ENCODE assay signal across 12 cellular contexts in the genomic region with DNA sequence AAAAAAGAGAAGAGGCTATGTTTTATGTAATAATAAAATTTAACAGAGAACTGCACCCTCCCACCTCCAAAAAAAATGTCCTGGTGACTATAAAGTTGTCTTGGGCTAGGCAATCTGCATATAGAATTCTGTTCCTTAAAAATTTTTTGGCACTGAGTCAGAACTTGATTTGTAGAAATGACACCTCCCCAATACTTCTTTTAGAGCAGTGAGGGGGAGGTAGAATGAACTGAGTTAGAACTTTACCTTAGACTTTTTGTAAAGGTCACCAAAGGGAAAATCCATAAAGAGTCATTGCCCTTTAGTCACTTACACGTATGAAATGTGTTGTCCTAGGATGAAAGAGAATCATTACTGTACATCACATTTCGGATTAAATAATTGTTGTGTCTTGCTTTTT.
DNase-seq lines count a peak whose midpoint lies in the region; ATAC-seq lines count a peak whose summit lies in the region.
"Had no signal": no experiment of that assay in that cellular context is flagged by ENCODE, and none has a peak within 500 bp of the region (broad histone marks: within the 10 kb centered on the region; RNA-seq: fewer than 3 reads in every experiment).

No MANE protein-coding gene starts in this region.

- H3K9me3 Mint-ChIP-seq in activated T-cell treated with anti-CD3 and anti-CD28 coated beads, Interleukin-2, amount 50 U/mL, for 24 hours: peaks cover 15% of the 10 kb centered on the region
- H3K9me3 Mint-ChIP-seq in central memory CD8-positive, alpha-beta T cell: peaks cover 5% of the 10 kb centered on the region
- H3K9me3 Mint-ChIP-seq: nephron had no signal

- no peaks in the 10 kb centered on the region for H3K27me3 ChIP-seq in subcutaneous abdominal adipose tissue (ENCODE audit: control insufficient read depth in 5 of 5, insufficient read depth in 4 of 5, low read length in 5 of 5)

- H3K27ac ChIP-seq in subcutaneous abdominal adipose tissue (ENCODE audit: low read depth, low read length): peak overlapping the region; percentile 2

- H3K36me3 Mint-ChIP-seq in activated T-cell treated with anti-CD3 and anti-CD28 coated beads, Interleukin-2, amount 50 U/mL, for 24 hours (ENCODE audit: low read depth): peaks cover 10% of the 10 kb centered on the region
- peaks cover 7% of the 10 kb centered on the region for H3K36me3 Mint-ChIP-seq in central memory CD8-positive, alpha-beta T cell (ENCODE audit: insufficient read depth)

- H3K4me3 ChIP-seq in subcutaneous abdominal adipose tissue (ENCODE audit: low read depth in 1 of 5, low read length in 5 of 5): no peak overlapping the region

- H3K9ac ChIP-seq in subcutaneous abdominal adipose tissue (ENCODE audit: low read length in 5 of 5): no peak overlapping the region

- DNase-seq in activated T-cell treated with anti-CD3 and anti-CD28 coated beads, Interleukin-2, amount 50 U/mL, for 24 hours: no peak
- DNase-seq in activated T-cell treated with anti-CD3 and anti-CD28 coated beads, Interleukin-2, amount 50 U/mL, for 1 hour: no peak
- no peak for DNase-seq in central memory CD8-positive, alpha-beta T cell (ENCODE audit: low spot score in 2 of 2)
- DNase-seq in NCI-H2029 treated with DMSO at 0.1 percent for 48 hours (lab: John Stamatoyannopoulos, UW) (no peak), SIG-M5 (lab: John Stamatoyannopoulos, UW) (no peak)
- DNase-seq: activated CD8-positive, alpha-beta memory T cell treated with anti-CD3 and anti-CD28 coated beads, Interleukin-2, amount 50 U/mL, for 48 hours; NCI-H1048; NCI-H82 had no signal

- no peaks in the 10 kb centered on the region for H3K9me3 ChIP-seq in subcutaneous abdominal adipose tissue (ENCODE audit: control insufficient read depth in 5 of 5, low read length in 5 of 5)

- H3K4me1 ChIP-seq in subcutaneous abdominal adipose tissue (ENCODE audit: control insufficient read depth in 5 of 5, insufficient read depth in 5 of 5, low read length in 5 of 5): peaks cover 0 to 23% (median 13%) of the 10 kb centered on the region in 5 donors

- H3K4me3 Mint-ChIP-seq in activated T-cell treated with anti-CD3 and anti-CD28 coated beads, Interleukin-2, amount 50 U/mL, for 24 hours: peak overlapping the region; percentile 29
- H3K4me3 Mint-ChIP-seq in central memory CD8-positive, alpha-beta T cell: no peak overlapping the region

- no peaks in the 10 kb centered on the region for H3K36me3 ChIP-seq in subcutaneous abdominal adipose tissue (ENCODE audit: control insufficient read depth in 5 of 5, insufficient read depth in 5 of 5, low read length in 5 of 5)

- peaks cover 56% of the 10 kb centered on the region for H3K4me1 Mint-ChIP-seq in activated T-cell treated with anti-CD3 and anti-CD28 coated beads, Interleukin-2, amount 50 U/mL, for 24 hours (ENCODE audit: low read depth)
- H3K4me1 Mint-ChIP-seq in central memory CD8-positive, alpha-beta T cell: peaks cover 21% of the 10 kb centered on the region

- ATAC-seq in HG02870 (IDR thresholded peaks at IDR 0.05; ENCODE audit: unreplicated experiment) (peak; percentile 38), HG03097 (IDR thresholded peaks at IDR 0.05; ENCODE audit: low FRiP score, unreplicated experiment) (no peak)
- no peak for ATAC-seq in central memory CD8-positive, alpha-beta T cell (replicated peaks; ENCODE audit: extremely low read depth, poor library complexity, severe bottlenecking)

- peak overlapping the region; percentile 93 for H3K27ac Mint-ChIP-seq in activated T-cell treated with anti-CD3 and anti-CD28 coated beads, Interleukin-2, amount 50 U/mL, for 24 hours
- peak overlapping the region; percentile 7 for H3K27ac Mint-ChIP-seq in central memory CD8-positive, alpha-beta T cell (ENCODE audit: low read depth)

- no peaks in the 10 kb centered on the region for H3K27me3 Mint-ChIP-seq in activated T-cell treated with anti-CD3 and anti-CD28 coated beads, Interleukin-2, amount 50 U/mL, for 24 hours
- H3K27me3 Mint-ChIP-seq in central memory CD8-positive, alpha-beta T cell: no peaks in the 10 kb centered on the region
